Comparison of ENCODE assay signal across 10 cellular contexts in genomic region chr15:37289109-37289765, GRCh38.
A peak's percentile ranks its signal among the peaks of the same experiment; 100 is the strongest.
DNase-seq lines count a peak whose midpoint lies in the region; ATAC-seq and TF ChIP-seq lines count a peak whose summit lies in the region.
"Had no signal": no experiment of that assay in that cellular context is flagged by ENCODE, and none has a peak within 500 bp of the region (broad histone marks: within the 10 kb centered on the region; RNA-seq: fewer than 3 reads in every experiment).

No MANE protein-coding gene starts in this region.

- intact Hi-C loops in mammary epithelial cell (cut with micrococcal nuclease): no loop called here
- intact Hi-C loops in naive thymus-derived CD4-positive, alpha-beta T cell (cut with micrococcal nuclease): no loop called here

- no peaks in the 10 kb centered on the region for H3K4me1 ChIP-seq in mammary epithelial cell (ENCODE audit: insufficient read depth, low read length)
- no peaks in the 10 kb centered on the region for H3K4me1 ChIP-seq in naive thymus-derived CD4-positive, alpha-beta T cell (ENCODE audit: control insufficient read depth in 2 of 2, insufficient read depth in 2 of 2, low read length in 2 of 2)

- in situ Hi-C loops in mammary epithelial cell (cut with MboI; ENCODE audit: low sequenced_read_pairs in 2 of 2): no loop called here

- WGBS in mammary epithelial cell (ENCODE audit: low coverage, missing lambda C conversion rate): 31% methylated on average over 2 of the region's 3 CpGs

- DNase-seq in EL (peak; percentile 33), MG63 (peak; percentile 2), mammary epithelial cell (peak; percentile 8), myocyte (ENCODE audit: low read depth) (peak; percentile 3)
- DNase-seq in activated naive CD4-positive, alpha-beta T cell treated with anti-CD3 and anti-CD28 coated beads, Interleukin-2, amount 50 U/mL, for 72 hours (ENCODE audit: low spot score in 2 of 2): no peak
- DNase-seq in naive thymus-derived CD4-positive, alpha-beta T cell: no peak
- DNase-seq: occipital lobe had no signal

- no peak overlapping the region for H3K9ac ChIP-seq in mammary epithelial cell (ENCODE audit: insufficient read depth, low read length)

- H3K9me3 ChIP-seq in MG63 (no peaks in the 10 kb centered on the region), mammary epithelial cell (replicated peaks; ENCODE audit: insufficient read depth, low read length) (no peaks in the 10 kb centered on the region)
- no peaks in the 10 kb centered on the region for H3K9me3 ChIP-seq in naive thymus-derived CD4-positive, alpha-beta T cell (ENCODE audit: control insufficient read depth in 2 of 3, low read length in 3 of 3)

- CTCF ChIA-PET in mammary epithelial cell (lab: Charles Lee; ENCODE audit: low non-redundant PET): no interaction called here
- CTCF ChIA-PET in naive thymus-derived CD4-positive, alpha-beta T cell (lab: Charles Lee): no interaction called here

- H3K4me1 Mint-ChIP-seq in naive thymus-derived CD4-positive, alpha-beta T cell: no peaks in the 10 kb centered on the region
- H3K4me1 Mint-ChIP-seq: IgD-negative memory B cell had no signal

- POLR2A ChIA-PET in naive thymus-derived CD4-positive, alpha-beta T cell (lab: Charles Lee): no interaction called here

- H3K27ac ChIP-seq in mammary epithelial cell (ENCODE audit: insufficient read depth, low read depth, low read length): no peak overlapping the region
- no peak overlapping the region for H3K27ac ChIP-seq in naive thymus-derived CD4-positive, alpha-beta T cell (ENCODE audit: low read depth, low read length)

- BruUV-seq in mammary epithelial cell (replicated peaks; lab: Mats Ljungman, UMichigan): no TSS peak

- H3K9me3 Mint-ChIP-seq in activated naive CD4-positive, alpha-beta T cell treated with anti-CD3 and anti-CD28 coated beads, Interleukin-2, amount 50 U/mL, for 72 hours: peaks cover 5% of the 10 kb centered on the region in 2 donors
- peaks cover 0 to 16% (median 6%) of the 10 kb centered on the region in 11 donors for H3K9me3 Mint-ChIP-seq in naive thymus-derived CD4-positive, alpha-beta T cell

- H3K4me3 Mint-ChIP-seq in naive thymus-derived CD4-positive, alpha-beta T cell: no peak overlapping the region
- H3K4me3 Mint-ChIP-seq: IgD-negative memory B cell had no signal

- no peaks in the 10 kb centered on the region for H3K27me3 Mint-ChIP-seq in naive thymus-derived CD4-positive, alpha-beta T cell
- H3K27me3 Mint-ChIP-seq: IgD-negative memory B cell had no signal

- no peaks in the 10 kb centered on the region for H3K79me2 ChIP-seq in mammary epithelial cell (ENCODE audit: insufficient read depth, low read length)

- H3K27me3 ChIP-seq in MG63 (no peaks in the 10 kb centered on the region), mammary epithelial cell (ENCODE audit: insufficient read depth, low read length) (no peaks in the 10 kb centered on the region)
- H3K27me3 ChIP-seq in naive thymus-derived CD4-positive, alpha-beta T cell (ENCODE audit: control insufficient read depth in 2 of 2, insufficient read depth in 2 of 2, low read length in 2 of 2): no peaks in the 10 kb centered on the region

- dilution Hi-C loops in mammary epithelial cell (cut with HindIII; ENCODE audit: low sequenced_read_pairs): no loop called here

- TF ChIP-seq CTCF in mammary epithelial cell (conservative IDR thresholded peaks at IDR 0.05 in 1 of 2, IDR thresholded peaks at IDR 0.05 in 1 of 2; ENCODE audit: extremely low read depth in 1 of 2, insufficient read depth in 1 of 2, low read depth in 1 of 2, low read length in 2 of 2): peak in 1 of 2 donors; percentile 20

- H4K20me1 ChIP-seq in mammary epithelial cell (ENCODE audit: insufficient read depth, low read length): no peaks in the 10 kb centered on the region

- no peak overlapping the region for H3K4me3 ChIP-seq in MG63
- H3K4me3 ChIP-seq in mammary epithelial cell (replicated peaks in 1 of 3; ENCODE audit: insufficient read depth in 1 of 3, low read depth in 2 of 3, low read length in 3 of 3): no peak overlapping the region
- H3K4me3 ChIP-seq in naive thymus-derived CD4-positive, alpha-beta T cell (ENCODE audit: low read length): no peak overlapping the region

- H3K4me2 ChIP-seq in mammary epithelial cell (ENCODE audit: insufficient read depth, low read depth, low read length): no peak overlapping the region

- H3K36me3 ChIP-seq in MG63 (no peaks in the 10 kb centered on the region), mammary epithelial cell (ENCODE audit: insufficient read depth, low read length) (no peaks in the 10 kb centered on the region)
- no peaks in the 10 kb centered on the region for H3K36me3 ChIP-seq in naive thymus-derived CD4-positive, alpha-beta T cell (ENCODE audit: control insufficient read depth in 2 of 3, insufficient read depth in 3 of 3, low read length in 3 of 3)

- no peak overlapping the region for H2AFZ ChIP-seq in mammary epithelial cell (ENCODE audit: low read depth, low read length)

- no peak overlapping the region for H3K27ac Mint-ChIP-seq in activated naive CD4-positive, alpha-beta T cell treated with anti-CD3 and anti-CD28 coated beads, Interleukin-2, amount 50 U/mL, for 72 hours
- H3K27ac Mint-ChIP-seq in naive thymus-derived CD4-positive, alpha-beta T cell: no peak overlapping the region

- no peak for ATAC-seq in HG02840 (IDR thresholded peaks at IDR 0.05; ENCODE audit: low FRiP score, unreplicated experiment)
- no peak for ATAC-seq in GM21529 (IDR thresholded peaks at IDR 0.05; ENCODE audit: unreplicated experiment)
- ATAC-seq in activated naive CD4-positive, alpha-beta T cell treated with anti-CD3 and anti-CD28 coated beads, Interleukin-2, amount 50 U/mL, for 72 hours: no peak
- no peak for ATAC-seq in naive thymus-derived CD4-positive, alpha-beta T cell

- no peaks in the 10 kb centered on the region for H3K36me3 Mint-ChIP-seq in activated naive CD4-positive, alpha-beta T cell treated with anti-CD3 and anti-CD28 coated beads, Interleukin-2, amount 50 U/mL, for 72 hours
- no peaks in the 10 kb centered on the region for H3K36me3 Mint-ChIP-seq in naive thymus-derived CD4-positive, alpha-beta T cell
- H3K36me3 Mint-ChIP-seq: IgD-negative memory B cell had no signal

Comparison
In these comparisons a context has a peak if more than half of its experiments do, and no peak if none do; other contexts are left out.
1. DNase-seq: peak in EL (single experiment), MG63 (single experiment), mammary epithelial cell (single experiment) and myocyte (single experiment); none in activated naive CD4-positive, alpha-beta T cell treated with anti-CD3 and anti-CD28 coated beads, Interleukin-2, amount 50 U/mL, for 72 hours (0 of 2) and naive thymus-derived CD4-positive, alpha-beta T cell (0 of 9).